Comparison of ENCODE assay signal across 1 cellular context in genomic region chr5:133868946-133869674, GRCh38.
TF ChIP-seq lines count a peak whose summit lies in the region.

No MANE protein-coding gene starts in this region.

TF ChIP-seq in HCT116, 20 proteins besides CTCF, POLR2A, EP300 and RAD21:
- no peak for TF ChIP-seq JUND (IDR thresholded peaks at IDR 0.05)
- TF ChIP-seq TCF7L2 (IDR thresholded peaks at IDR 0.05; ENCODE audit: borderline replicate concordance, extremely low read depth, insufficient read depth, insufficient read length): no peak
